Comparison of ENCODE assay signal across 1 cellular context in the genomic region with DNA sequence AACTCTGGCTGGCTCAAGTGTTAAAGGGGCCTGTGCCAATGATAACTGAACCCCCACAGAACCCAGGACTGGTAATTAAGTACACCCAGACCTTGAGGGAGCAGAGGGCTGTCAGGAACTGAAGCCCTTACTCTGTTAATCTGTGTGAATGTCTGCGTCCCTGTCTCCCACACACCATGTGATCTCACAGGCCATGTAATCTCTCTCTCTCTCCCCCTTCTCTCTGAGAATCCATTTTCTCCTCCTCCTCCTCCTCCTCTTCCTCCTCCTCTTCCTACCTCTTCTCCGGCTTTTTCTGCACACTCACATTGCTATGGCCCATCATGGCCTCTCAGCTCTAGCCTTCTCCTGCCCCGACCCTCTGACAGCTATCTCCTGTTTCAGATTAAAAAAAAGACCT.
TF ChIP-seq lines count a peak whose summit lies in the region.

No MANE protein-coding gene starts in this region.

TF ChIP-seq in K562, 482 proteins besides CTCF, POLR2A, EP300 and RAD21:
- 0 out of 2 replicates have a peak, but pooled peaks have one; percentile 29 for TF ChIP-seq ZNF263 (CRISPR knock-in tag; IDR thresholded peaks at IDR 0.05; ENCODE audit: borderline replicate concordance)
- TF ChIP-seq, protein P1, sequence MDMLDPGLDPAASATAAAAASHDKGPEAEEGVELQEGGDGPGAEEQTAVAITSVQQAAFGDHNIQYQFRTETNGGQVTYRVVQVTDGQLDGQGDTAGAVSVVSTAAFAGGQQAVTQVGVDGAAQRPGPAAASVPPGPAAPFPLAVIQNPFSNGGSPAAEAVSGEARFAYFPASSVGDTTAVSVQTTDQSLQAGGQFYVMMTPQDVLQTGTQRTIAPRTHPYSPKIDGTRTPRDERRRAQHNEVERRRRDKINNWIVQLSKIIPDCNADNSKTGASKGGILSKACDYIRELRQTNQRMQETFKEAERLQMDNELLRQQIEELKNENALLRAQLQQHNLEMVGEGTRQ (CRISPR knock-in tag; IDR thresholded peaks at IDR 0.05): 0 out of 2 replicates have a peak, but pooled peaks have one; percentile 11
- TF ChIP-seq HLTF (IDR thresholded peaks at IDR 0.05): no peak
- no peak for TF ChIP-seq MYBL2 (IDR thresholded peaks at IDR 0.05; ENCODE audit: low read depth)
- TF ChIP-seq MYBL2 (CRISPR knock-in tag; IDR thresholded peaks at IDR 0.05; ENCODE audit: borderline replicate concordance): no peak
- TF ChIP-seq EGR1 (conservative IDR thresholded peaks at IDR 0.05): peak; percentile 59
- 0 out of 2 replicates have a peak, but pooled peaks have one; percentile 55 for TF ChIP-seq OTX1 (CRISPR knock-in tag; IDR thresholded peaks at IDR 0.05)
- TF ChIP-seq, protein P2, sequence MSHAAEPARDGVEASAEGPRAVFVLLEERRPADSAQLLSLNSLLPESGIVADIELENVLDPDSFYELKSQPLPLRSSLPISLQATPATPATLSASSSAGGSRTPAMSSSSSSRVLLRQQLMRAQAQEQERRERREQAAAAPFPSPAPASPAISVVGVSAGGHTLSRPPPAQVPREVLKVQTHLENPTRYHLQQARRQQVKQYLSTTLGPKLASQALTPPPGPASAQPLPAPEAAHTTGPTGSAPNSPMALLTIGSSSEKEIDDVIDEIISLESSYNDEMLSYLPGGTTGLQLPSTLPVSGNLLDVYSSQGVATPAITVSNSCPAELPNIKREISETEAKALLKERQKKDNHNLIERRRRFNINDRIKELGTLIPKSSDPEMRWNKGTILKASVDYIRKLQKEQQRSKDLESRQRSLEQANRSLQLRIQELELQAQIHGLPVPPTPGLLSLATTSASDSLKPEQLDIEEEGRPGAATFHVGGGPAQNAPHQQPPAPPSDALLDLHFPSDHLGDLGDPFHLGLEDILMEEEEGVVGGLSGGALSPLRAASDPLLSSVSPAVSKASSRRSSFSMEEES (CRISPR knock-in tag; IDR thresholded peaks at IDR 0.05): 0 out of 2 replicates have a peak, but pooled peaks have one; percentile 0
- 0 out of 4 replicates have a peak, but pooled peaks of 1 of the 2 experiments have one; percentile 21 for TF ChIP-seq HDAC1 (IDR thresholded peaks at IDR 0.05)
- 0 out of 2 replicates have a peak, but pooled peaks have one; percentile 21 for TF ChIP-seq ZNF589 (CRISPR knock-in tag; IDR thresholded peaks at IDR 0.05; ENCODE audit: low read depth)
- 0 out of 2 replicates have a peak, but pooled peaks have one; percentile 26 for TF ChIP-seq DPF2 (IDR thresholded peaks at IDR 0.05)
